Comparison of ENCODE assay signal across 19 cellular contexts in genomic region chr3:8668216-8668615, GRCh38. TPM values are rescaled to one million over a fixed set of nuclear protein-coding genes. Genes with fewer than 3 reads are reported as not detected.
A peak's percentile ranks its signal among the peaks of the same experiment; 100 is the strongest.
DNase-seq lines count a peak whose midpoint lies in the region; ATAC-seq and TF ChIP-seq lines count a peak whose summit lies in the region.
"Had no signal": no experiment of that assay in that cellular context is flagged by ENCODE, and none has a peak within 500 bp of the region (broad histone marks: within the 10 kb centered on the region; RNA-seq: fewer than 3 reads in every experiment).

No MANE protein-coding gene starts in this region.

- H3K4me3 ChIP-seq in fibroblast of mammary gland (ENCODE audit: control insufficient read depth, low read depth, low read length) = no peak overlapping the region
- no peak overlapping the region for H3K4me3 ChIP-seq in retinal pigment epithelial cell (ENCODE audit: low read length)
- H3K4me3 ChIP-seq: BLaER1 treated with 17β-estradiol and CSF1 and Interleukin-3, amounts not matched to agents 10 nM and 100 nM; Peyer's patch had no signal

- TF ChIP-seq CTCF in fibroblast of mammary gland (conservative IDR thresholded peaks at IDR 0.05; ENCODE audit: control insufficient read depth, insufficient read depth, low read depth, low read length) (no peak), retinal pigment epithelial cell (conservative IDR thresholded peaks at IDR 0.05; ENCODE audit: low read depth, low read length) (no peak)

- DNase-seq in EL (peak; percentile 22), LHCN-M2 (ENCODE audit: low read depth) (peak; percentile 37), fibroblast of mammary gland (ENCODE audit: low read depth) (peak; percentile 22), retinal pigment epithelial cell (ENCODE audit: low read depth) (peak; percentile 68), HEK293T (ENCODE audit: extremely low spot score) (no peak), COR-L47 (lab: John Stamatoyannopoulos, UW) (no peak)
- no peak for DNase-seq in effector CD8-positive, alpha-beta T cell (lab: John Stamatoyannopoulos, UW)
- DNase-seq: CD4-positive, alpha-beta memory T cell; DND-41; GDM1; NCI-H1105; NCI-H1694; NCI-H2081; NCI-H2171; NCI-H524 treated with DMSO at 0.1 percent for 48 hours; NCI-H82; Peyer's patch had no signal

- CTCF ChIA-PET in HEK293T (lab: Yijun Ruan, JAX) = no interaction called here

- ATAC-seq in GM21390 (IDR thresholded peaks at IDR 0.05; ENCODE audit: unreplicated experiment) = no peak

- POLR2A ChIA-PET in HEK293T (lab: Yijun Ruan, JAX) = no interaction called here

TF ChIP-seq in HEK293T, 16 proteins besides CTCF, POLR2A, EP300 and RAD21:
- TF ChIP-seq TARDBP (IDR thresholded peaks at IDR 0.05) (no peak), L3MBTL2 (conservative IDR thresholded peaks at IDR 0.05) (no peak), ELF4 (IDR thresholded peaks at IDR 0.05) (no peak), PKNOX1 (IDR thresholded peaks at IDR 0.05) (no peak), LEF1 (IDR thresholded peaks at IDR 0.05; ENCODE audit: borderline replicate concordance) (no peak), BHLHE40 (IDR thresholded peaks at IDR 0.05; ENCODE audit: borderline replicate concordance) (no peak)

RNA-seq across cellular contexts. Expression of gene SSUH2, which starts 23.6 kb away (rescaled TPM):
- total RNA-seq in LHCN-M2 (2014; rRNA removed) = 0.11 TPM in 1 of 2 replicates, not detected in the other
- 0.17 TPM for polyA plus RNA-seq in LHCN-M2 (2012)
- total RNA-seq: CD4-positive, alpha-beta memory T cell had no signal
- polyA plus RNA-seq: CD4-positive, alpha-beta memory T cell had no signal

Comparison
In these comparisons a context has a peak if more than half of its experiments do, and no peak if none do; other contexts are left out.
1. DNase-seq: peak in EL (single experiment), LHCN-M2 (single experiment), fibroblast of mammary gland (single experiment) and retinal pigment epithelial cell (single experiment); none in effector CD8-positive, alpha-beta T cell (single experiment), HEK293T (single experiment) and COR-L47 (single experiment).